29 cellular contexts compared by ENCODE assay signal in the genomic region with DNA sequence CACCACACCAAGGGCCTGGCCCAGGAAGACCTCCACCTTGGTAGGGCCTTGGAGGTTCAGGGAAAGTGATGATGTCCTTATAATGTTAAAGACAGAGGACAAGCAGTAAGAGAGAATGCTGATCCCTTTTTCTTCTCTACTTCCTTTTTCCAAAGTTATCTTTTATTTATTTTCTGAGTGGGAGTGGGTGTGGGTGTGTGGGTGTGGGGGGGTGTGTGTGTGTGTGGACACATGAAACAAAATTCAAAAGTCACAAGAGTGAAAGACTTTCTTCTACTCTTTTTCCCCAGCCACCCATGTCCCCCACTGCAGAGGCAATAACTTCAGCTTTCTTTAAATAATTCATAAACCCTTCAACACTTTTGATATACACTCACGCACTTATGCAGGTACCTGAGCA.
"Had no signal": no experiment of that assay in that cellular context is flagged by ENCODE, and none has a peak within 500 bp of the region (broad histone marks: within the 10 kb centered on the region; RNA-seq: fewer than 3 reads in every experiment).

No MANE protein-coding gene starts in this region.

- DNase-seq: stimulated activated CD4-positive, alpha-beta T cell treated with anti-CD3 and anti-CD28 coated beads, Interleukin-2, amount 100 ng/mL, for 48 hours; stimulated activated CD4-positive, alpha-beta T cell treated with anti-CD3 and anti-CD28 coated beads, Interleukin-4, amount 100 ng/mL, for 1 hour; stimulated activated CD4-positive, alpha-beta T cell treated with anti-CD3 and anti-CD28 coated beads, Interleukin-4, amount 100 ng/mL, for 24 hours; stimulated activated CD4-positive, alpha-beta T cell treated with anti-CD3 and anti-CD28 coated beads, Interleukin-4, amount 100 ng/mL, for 4 hours; stimulated activated CD8-positive, alpha-beta memory T cell treated with anti-CD3 and anti-CD28 coated beads, Interleukin-4, amount 100 ng/mL, for 48 hours; stimulated activated naive B cell treated with anti-CD40 and anti-IgM and Interleukin-4, amounts not matched to agents 10 μg/mL and 1 μg/mL and 100 μg/mL, for 72 hours; stimulated activated naive CD4-positive, alpha-beta T cell; stimulated activated naive CD4-positive, alpha-beta T cell treated with Interleukin-2 at 50 U/mL for 16 hours; stimulated activated naive CD8-positive, alpha-beta T cell treated with anti-CD3 and anti-CD28 coated beads, Interleukin-15, amount 100 ng/mL, for 72 hours; stimulated activated naive CD8-positive, alpha-beta T cell treated with anti-CD3 and anti-CD28 coated beads, Interleukin-15, Interleukin-2, amounts not matched to agents 100 U/mL and 50 U/mL, for 24 hours; stomach; substantia nigra; testis; thyroid gland; tibial artery; transverse colon; trophoblast cell; upper lobe of left lung; upper lobe of right lung; uterus had no signal

- H3K36me3 Mint-ChIP-seq: stimulated activated effector memory CD8-positive, alpha-beta T cell treated with anti-CD3 and anti-CD28 coated beads, Interleukin-12 subunit alpha, Interleukin-12 subunit beta, amount 100 ng/mL, for 72 hours; stimulated activated memory B cell treated with anti-CD40 and anti-IgM and Interleukin-4, amounts not matched to agents 10 μg/mL and 1 μg/mL and 100 μg/mL, for 72 hours; stimulated activated naive B cell treated with anti-CD40 and anti-IgM and Interleukin-4, amounts not matched to agents 10 μg/mL and 1 μg/mL and 100 μg/mL, for 72 hours had no signal

- H3K9me3 Mint-ChIP-seq: stimulated activated effector memory CD8-positive, alpha-beta T cell treated with anti-CD3 and anti-CD28 coated beads, Interleukin-12 subunit alpha, Interleukin-12 subunit beta, amount 100 ng/mL, for 72 hours; stimulated activated memory B cell treated with anti-CD40 and anti-IgM and Interleukin-4, amounts not matched to agents 10 μg/mL and 1 μg/mL and 100 μg/mL, for 72 hours; stimulated activated naive B cell treated with anti-CD40 and anti-IgM and Interleukin-4, amounts not matched to agents 10 μg/mL and 1 μg/mL and 100 μg/mL, for 72 hours; stimulated activated naive CD8-positive, alpha-beta T cell treated with anti-CD3 and anti-CD28 coated beads, Interleukin-15, amount 100 ng/mL, for 72 hours; stimulated activated naive CD8-positive, alpha-beta T cell treated with anti-CD3 and anti-CD28 coated beads, Interleukin-15, Interleukin-2, amounts not matched to agents 100 ng/mL and 50 ng/mL, for 24 hours had no signal

- H3K27ac ChIP-seq: suprapubic skin, testis, thoracic aorta, thyroid gland, tibial artery, tibial nerve, upper lobe of left lung, upper lobe of right lung, uterus, vagina had no signal

- H3K4me3 ChIP-seq: stomach, suprapubic skin, testis, thoracic aorta, thyroid gland, tibial artery, tibial nerve, transverse colon, upper lobe of left lung, upper lobe of right lung, uterus, vagina had no signal

- H3K4me3 Mint-ChIP-seq: stimulated activated effector memory CD8-positive, alpha-beta T cell treated with anti-CD3 and anti-CD28 coated beads, Interleukin-12 subunit alpha, Interleukin-12 subunit beta, amount 100 ng/mL, for 72 hours; stimulated activated memory B cell treated with anti-CD40 and anti-IgM and Interleukin-4, amounts not matched to agents 10 μg/mL and 1 μg/mL and 100 μg/mL, for 72 hours; stimulated activated naive B cell treated with anti-CD40 and anti-IgM and Interleukin-4, amounts not matched to agents 10 μg/mL and 1 μg/mL and 100 μg/mL, for 72 hours; stimulated activated naive CD8-positive, alpha-beta T cell treated with anti-CD3 and anti-CD28 coated beads, Interleukin-15, amount 100 ng/mL, for 72 hours; stimulated activated naive CD8-positive, alpha-beta T cell treated with anti-CD3 and anti-CD28 coated beads, Interleukin-15, Interleukin-2, amounts not matched to agents 100 ng/mL and 50 ng/mL, for 24 hours; type B pancreatic cell had no signal

- H3K27me3 ChIP-seq: stomach, suprapubic skin, testis, thyroid gland, tibial artery, tibial nerve, transverse colon, upper lobe of left lung, upper lobe of right lung, uterus, vagina had no signal

- H3K4me1 ChIP-seq: suprapubic skin, tibial artery, tibial nerve, upper lobe of left lung, upper lobe of right lung, uterus, vagina had no signal

- H3K4me1 Mint-ChIP-seq: stimulated activated effector memory CD8-positive, alpha-beta T cell treated with anti-CD3 and anti-CD28 coated beads, Interleukin-12 subunit alpha, Interleukin-12 subunit beta, amount 100 ng/mL, for 72 hours; stimulated activated memory B cell treated with anti-CD40 and anti-IgM and Interleukin-4, amounts not matched to agents 10 μg/mL and 1 μg/mL and 100 μg/mL, for 72 hours; stimulated activated naive B cell treated with anti-CD40 and anti-IgM and Interleukin-4, amounts not matched to agents 10 μg/mL and 1 μg/mL and 100 μg/mL, for 72 hours; stimulated activated naive CD8-positive, alpha-beta T cell treated with anti-CD3 and anti-CD28 coated beads, Interleukin-15, amount 100 ng/mL, for 72 hours had no signal

- H3K9me3 ChIP-seq: stomach, suprapubic skin, testis, thoracic aorta, thyroid gland, tibial artery, tibial nerve, transverse colon, upper lobe of left lung, upper lobe of right lung, uterus, vagina had no signal

- H3K36me3 ChIP-seq: stomach, suprapubic skin, thoracic aorta, thyroid gland, tibial artery, tibial nerve, transverse colon, upper lobe of left lung, upper lobe of right lung, uterus, vagina had no signal

- H3K27me3 Mint-ChIP-seq: stimulated activated memory B cell treated with anti-CD40 and anti-IgM and Interleukin-4, amounts not matched to agents 10 μg/mL and 1 μg/mL and 100 μg/mL, for 72 hours; stimulated activated naive CD8-positive, alpha-beta T cell treated with anti-CD3 and anti-CD28 coated beads, Interleukin-15, amount 100 ng/mL, for 72 hours had no signal

- FAIRE-seq: urothelium cell line had no signal

- H3K27ac Mint-ChIP-seq: stimulated activated effector memory CD8-positive, alpha-beta T cell treated with anti-CD3 and anti-CD28 coated beads, Interleukin-12 subunit alpha, Interleukin-12 subunit beta, amount 100 ng/mL, for 72 hours; stimulated activated memory B cell treated with anti-CD40 and anti-IgM and Interleukin-4, amounts not matched to agents 10 μg/mL and 1 μg/mL and 100 μg/mL, for 72 hours; stimulated activated naive B cell treated with anti-CD40 and anti-IgM and Interleukin-4, amounts not matched to agents 10 μg/mL and 1 μg/mL and 100 μg/mL, for 72 hours; stimulated activated naive CD8-positive, alpha-beta T cell treated with anti-CD3 and anti-CD28 coated beads, Interleukin-15, amount 100 ng/mL, for 72 hours; stimulated activated naive CD8-positive, alpha-beta T cell treated with anti-CD3 and anti-CD28 coated beads, Interleukin-15, Interleukin-2, amounts not matched to agents 100 ng/mL and 50 ng/mL, for 24 hours; type B pancreatic cell had no signal

- ATAC-seq: stimulated activated effector memory CD8-positive, alpha-beta T cell treated with anti-CD3 and anti-CD28 coated beads, Interleukin-12 subunit alpha, Interleukin-12 subunit beta, amount 100 ng/mL, for 72 hours; stimulated activated memory B cell treated with anti-CD40 and anti-IgM and Interleukin-4, amounts not matched to agents 10 μg/mL and 1 μg/mL and 100 μg/mL, for 72 hours; stimulated activated naive B cell treated with anti-CD40 and anti-IgM and Interleukin-4, amounts not matched to agents 10 μg/mL and 1 μg/mL and 100 μg/mL, for 72 hours; stimulated activated naive CD8-positive, alpha-beta T cell treated with anti-CD3 and anti-CD28 coated beads, Interleukin-15, amount 100 ng/mL, for 72 hours; stimulated activated naive CD8-positive, alpha-beta T cell treated with anti-CD3 and anti-CD28 coated beads, Interleukin-15, Interleukin-2, amounts not matched to agents 100 U/mL and 50 U/mL, for 24 hours; upper lobe of right lung had no signal
